8 cellular contexts compared by ENCODE assay signal in genomic region chr5:159878988-159879471, GRCh38. TPM values are rescaled to one million over a fixed set of nuclear protein-coding genes. Genes with fewer than 3 reads are reported as not detected.
DNase-seq lines count a peak whose midpoint lies in the region; ATAC-seq and TF ChIP-seq lines count a peak whose summit lies in the region.

No MANE protein-coding gene starts in this region.

- no peak for TF ChIP-seq CTCF in Calu3 (IDR thresholded peaks at IDR 0.05; ENCODE audit: unreplicated experiment)
- TF ChIP-seq CTCF in fibroblast of pulmonary artery (IDR thresholded peaks at IDR 0.05; ENCODE audit: low read length, missing control alignments): peak; percentile 2
- TF ChIP-seq CTCF in neural crest cell (conservative IDR thresholded peaks at IDR 0.05): no peak

- H3K4me1 Mint-ChIP-seq in Calu3 (ENCODE audit: low read depth, unreplicated experiment) (peaks cover 32% of the 10 kb centered on the region), neural crest cell (peaks cover 10% of the 10 kb centered on the region)

- ATAC-seq in GM19324 (IDR thresholded peaks at IDR 0.05; ENCODE audit: low FRiP score, unreplicated experiment) (no peak), GM18517 (IDR thresholded peaks at IDR 0.05; ENCODE audit: unreplicated experiment) (no peak)

- H3K27me3 ChIP-seq in NT2/D1 (ENCODE audit: insufficient read depth, insufficient read length): no peaks in the 10 kb centered on the region

- H3K9me3 Mint-ChIP-seq in Calu3 (ENCODE audit: low read depth, unreplicated experiment) (no peaks in the 10 kb centered on the region), neural crest cell (no peaks in the 10 kb centered on the region)

- H3K36me3 ChIP-seq in NT2/D1 (ENCODE audit: insufficient read depth, insufficient read length, low read length): no peaks in the 10 kb centered on the region

- H3K27me3 Mint-ChIP-seq in Calu3 (ENCODE audit: unreplicated experiment) (no peaks in the 10 kb centered on the region), neural crest cell (ENCODE audit: low read depth) (peaks cover 8% of the 10 kb centered on the region)

- no peaks in the 10 kb centered on the region for H3K9me3 ChIP-seq in NT2/D1 (ENCODE audit: insufficient read depth, low read length)

- intact Hi-C loops in Calu3 (cut with micrococcal nuclease; ENCODE audit: unreplicated experiment): no loop called here

- no TSS peak for BruUV-seq in Calu3 (replicated peaks; lab: Mats Ljungman, UMichigan)

- H3K36me3 Mint-ChIP-seq in Calu3 (ENCODE audit: insufficient read depth, unreplicated experiment) (no peaks in the 10 kb centered on the region), neural crest cell (ENCODE audit: low read depth) (no peaks in the 10 kb centered on the region)

- CTCF ChIA-PET in Calu3 (lab: Charles Lee): interaction anchor here (0.7 to 1.0 kb wide), 2 partner anchors 32 to 108 kb away, joined by 3 read pairs; no protein-coding TSS in a partner anchor

- H3K27ac Mint-ChIP-seq in Calu3 (ENCODE audit: unreplicated experiment) (peak overlapping the region; percentile 37), neural crest cell (ENCODE audit: unreplicated experiment) (no peak overlapping the region)

- H3K9ac ChIP-seq in NT2/D1 (ENCODE audit: insufficient read length, low read depth): peak overlapping the region; percentile 36

- H3K4me3 ChIP-seq in NT2/D1 (ENCODE audit: insufficient read length, low read depth): no peak overlapping the region
- no peak overlapping the region for H3K4me3 ChIP-seq in fibroblast of pulmonary artery (replicated peaks; ENCODE audit: low read depth, low read length)

- H3K4me3 Mint-ChIP-seq in Calu3 (ENCODE audit: low read depth, unreplicated experiment): peak overlapping the region; percentile 6
- no peak overlapping the region for H3K4me3 Mint-ChIP-seq in neural crest cell

- H3K4me1 ChIP-seq in NT2/D1 (ENCODE audit: insufficient read depth, insufficient read length): peaks cover 2% of the 10 kb centered on the region

- DNase-seq in Calu3 (peak; percentile 53), NT2/D1 (ENCODE audit: low read depth, low spot score) (peak; percentile 70), fibroblast of pulmonary artery (ENCODE audit: low read depth) (peak; percentile 89), neural crest cell (ENCODE audit: low read depth, low spot score) (peak; percentile 26), NCI-H2196 treated with DMSO at 0.1 percent for 48 hours (lab: John Stamatoyannopoulos, UW; ENCODE audit: unreplicated experiment) (no peak), GM19238 (ENCODE audit: insufficient read length, low spot score) (no peak)

RNA-seq across cellular contexts. Expression of gene ADRA1B, which starts 37.3 kb away (rescaled TPM):
- total RNA-seq in Calu3 (2022) (3.7 and 10.9 TPM in 2 replicates), neural crest cell (0.19 and 0.32 TPM in 2 replicates)

Comparison
In these comparisons a context has a peak if more than half of its experiments do, and no peak if none do; other contexts are left out.
1. DNase-seq: peak in Calu3 (single experiment), NT2/D1 (single experiment), fibroblast of pulmonary artery (single experiment) and neural crest cell (single experiment); none in NCI-H2196 treated with DMSO at 0.1 percent for 48 hours (single experiment) and GM19238 (single experiment).